Comparison of ENCODE assay signal across 18 cellular contexts in the genomic region with DNA sequence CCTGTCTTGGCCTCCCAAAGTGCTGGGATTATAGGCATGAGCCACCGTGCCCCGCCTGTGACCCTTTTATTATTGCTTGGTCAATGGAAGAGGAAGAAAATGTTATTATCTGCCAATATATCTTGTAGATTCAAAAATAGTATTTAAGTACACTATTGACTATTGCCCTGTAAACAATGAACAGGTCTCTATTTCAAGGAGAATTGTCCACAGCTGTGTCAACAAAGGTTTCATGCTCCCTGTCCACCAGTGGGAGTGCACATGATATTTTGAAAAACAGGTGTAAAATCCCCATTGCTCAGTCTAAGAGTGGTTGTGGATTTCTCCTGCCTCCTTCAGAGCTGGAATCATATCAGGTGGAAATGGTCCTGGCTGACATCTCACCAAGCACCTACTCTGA. TPM values are rescaled to one million over a fixed set of nuclear protein-coding genes. Genes with fewer than 3 reads are reported as not detected.
DNase-seq lines count a peak whose midpoint lies in the region; ATAC-seq and TF ChIP-seq lines count a peak whose summit lies in the region.
"Had no signal": no experiment of that assay in that cellular context is flagged by ENCODE, and none has a peak within 500 bp of the region (broad histone marks: within the 10 kb centered on the region; RNA-seq: fewer than 3 reads in every experiment).

No MANE protein-coding gene starts in this region.

- POLR2A ChIA-PET in Panc1 (lab: Charles Lee): interaction anchor here (0.7 kb wide), 1 partner anchor 34 kb away, joined by 7 read pairs; no protein-coding TSS in a partner anchor
- POLR2A ChIA-PET in PC-9 (lab: Charles Lee; ENCODE audit: unreplicated experiment): no interaction called here

- no TSS peak for BruUV-seq in Panc1 (replicated peaks; lab: Mats Ljungman, UMichigan)
- BruUV-seq in PC-9 (replicated peaks; lab: Mats Ljungman, UMichigan): no TSS peak

- no peaks in the 10 kb centered on the region for H3K79me2 ChIP-seq in PC-9 (ENCODE audit: low read depth)

- H3K4me3 ChIP-seq in right atrium auricular region: no peak overlapping the region
- H3K4me3 ChIP-seq in Panc1 (ENCODE audit: low read depth in 2 of 2, low read length in 2 of 2): no peak overlapping the region
- no peak overlapping the region for H3K4me3 ChIP-seq in PC-9
- H3K4me3 ChIP-seq: SJSA1 had no signal

- no peak overlapping the region for H3K4me2 ChIP-seq in PC-9
- H3K4me2 ChIP-seq: KMS-11 had no signal

- H3K9me2 ChIP-seq in PC-9 (ENCODE audit: insufficient read depth): no peaks in the 10 kb centered on the region

- no peaks in the 10 kb centered on the region for H3K9me3 ChIP-seq in right atrium auricular region
- no peaks in the 10 kb centered on the region for H3K9me3 ChIP-seq in Panc1 (ENCODE audit: control insufficient read depth, insufficient read depth, low read depth, low read length)
- H3K9me3 ChIP-seq in PC-9 (ENCODE audit: insufficient read depth, low read depth): no peaks in the 10 kb centered on the region
- H3K9me3 ChIP-seq: SJSA1 had no signal

- H3K36me3 ChIP-seq in right atrium auricular region (no peaks in the 10 kb centered on the region), Panc1 (ENCODE audit: control insufficient read depth, insufficient read depth, low read length) (no peaks in the 10 kb centered on the region), PC-9 (ENCODE audit: low read depth) (no peaks in the 10 kb centered on the region)
- H3K36me3 ChIP-seq: SJSA1 had no signal

- H4K20me1 ChIP-seq in PC-9 (ENCODE audit: insufficient read depth): no peaks in the 10 kb centered on the region

- H3F3A ChIP-seq in PC-9 (ENCODE audit: insufficient read depth, low read depth): no peaks in the 10 kb centered on the region

- intact Hi-C loops in Right ventricle myocardium inferior (cut with DNase I): no loop called here
- intact Hi-C loops in Panc1 (cut with micrococcal nuclease; ENCODE audit: unreplicated experiment): no loop called here
- intact Hi-C loops in PC-9 (cut with micrococcal nuclease; ENCODE audit: unreplicated experiment): no loop called here

- no peak for TF ChIP-seq CTCF in right atrium auricular region (IDR thresholded peaks at IDR 0.05)
- TF ChIP-seq CTCF in Panc1 (IDR thresholded peaks at IDR 0.05): no peak
- TF ChIP-seq CTCF in PC-9 (conservative IDR thresholded peaks at IDR 0.05): no peak

- DNase-seq in right atrium auricular region (ENCODE audit: low spot score) (peak; percentile 53), Right ventricle myocardium inferior (ENCODE audit: missing footprints) (no peak), NCI-H1417 (lab: John Stamatoyannopoulos, UW) (peak in 2 of 3 experiments; percentile 64 to 94), Panc1 (ENCODE audit: low read depth, low spot score) (no peak), PC-9 (no peak), NCI-H446 (lab: John Stamatoyannopoulos, UW) (no peak)
- DNase-seq: ACHN, C1 segment of cervical spinal cord, GDM1, HFFc6, NCI-H1436, NCI-H2081 treated with DMSO at 0.1 percent for 48 hours, NCI-H2227 treated with DMSO at 0.1 percent for 48 hours, NCI-H524, T-helper 17 cell had no signal

- H3K27me3 ChIP-seq in right atrium auricular region: no peaks in the 10 kb centered on the region
- H3K27me3 ChIP-seq in Panc1 (ENCODE audit: control insufficient read depth, insufficient read depth, low read length): no peaks in the 10 kb centered on the region
- H3K27me3 ChIP-seq in PC-9 (ENCODE audit: insufficient read depth, low read depth): no peaks in the 10 kb centered on the region
- H3K27me3 ChIP-seq: SJSA1 had no signal

- H2AFZ ChIP-seq in PC-9: no peak overlapping the region

- ATAC-seq in Right ventricle myocardium inferior (no peak), Panc1 (no peak), HG03439 (IDR thresholded peaks at IDR 0.05; ENCODE audit: unreplicated experiment) (no peak)
- ATAC-seq: T-helper 17 cell had no signal

- H3K27ac ChIP-seq in right atrium auricular region: no peak overlapping the region
- H3K27ac ChIP-seq in Panc1 (ENCODE audit: low read length): peak overlapping the region; percentile 5; the same call in 1 of the 2 replicates
- H3K27ac ChIP-seq in PC-9: no peak overlapping the region
- H3K27ac ChIP-seq: KMS-11, SJSA1 had no signal

- H3K4me1 ChIP-seq in right atrium auricular region: no peaks in the 10 kb centered on the region
- peaks cover 28% of the 10 kb centered on the region for H3K4me1 ChIP-seq in Panc1 (ENCODE audit: control insufficient read depth, insufficient read depth, low read length)
- peaks cover 12% of the 10 kb centered on the region for H3K4me1 ChIP-seq in PC-9 (replicated peaks; ENCODE audit: insufficient read depth)

- CTCF ChIA-PET in Panc1 (lab: Charles Lee) (no interaction called here), PC-9 (lab: Charles Lee) (no interaction called here)

- in situ Hi-C loops in Panc1 (cut with HindIII; ENCODE audit: low pct_unique_long_range_greater_than_20kb, low sequenced_read_pairs): no loop called here

RNA-seq across cellular contexts. Expression of a gene that starts 36.5 kb away (rescaled TPM):
- total RNA-seq in right atrium auricular region: 10 to 100 TPM; 32.1 to 64.1 TPM
- 26.3 TPM for total RNA-seq in Right ventricle myocardium inferior
- total RNA-seq in Panc1 (2021; ENCODE audit: unreplicated experiment): 77.1 TPM
- 38.0 TPM for polyA plus RNA-seq in Panc1 (2012; ENCODE audit: insufficient read length)
- 71.3 and 78.9 TPM in 2 replicates for total RNA-seq in PC-9 (2021)

Comparison
In these comparisons a context has a peak if more than half of its experiments do, and no peak if none do; other contexts are left out.
1. DNase-seq: peak in right atrium auricular region (single experiment) and NCI-H1417 (2 of 3); none in Right ventricle myocardium inferior (single experiment), Panc1 (single experiment), PC-9 (0 of 2) and NCI-H446 (0 of 2).